In the genomic region with DNA sequence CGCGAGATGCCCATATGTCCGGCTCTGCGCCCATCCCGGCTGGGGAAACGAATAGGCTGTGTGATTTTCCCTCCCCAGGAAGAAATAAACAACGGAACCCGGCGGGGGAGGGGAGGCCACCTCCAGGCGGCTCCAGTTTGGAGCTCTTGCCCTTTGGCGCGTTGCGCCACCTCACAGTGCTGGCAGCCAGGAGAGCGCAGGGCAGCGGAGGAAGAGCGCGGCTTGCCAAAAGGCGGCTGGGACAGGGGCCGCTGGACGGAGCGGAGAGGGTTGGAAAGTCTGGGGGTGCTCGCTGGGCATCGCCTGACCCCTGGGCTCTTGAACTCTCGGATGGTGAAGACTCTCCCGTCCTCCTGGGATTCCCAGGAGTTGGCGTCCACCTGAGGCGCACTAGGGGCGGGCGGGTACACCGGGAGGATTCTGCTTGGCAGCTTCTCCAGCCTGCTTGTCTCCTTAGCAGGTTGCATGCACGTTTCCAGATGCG, we compare ENCODE assay signal across 20 cellular contexts. TPM values are rescaled to one million over a fixed set of nuclear protein-coding genes. Genes with fewer than 3 reads are reported as not detected.
"Had no signal": no experiment of that assay in that cellular context is flagged by ENCODE, and none has a peak within 500 bp of the region (broad histone marks: within the 10 kb centered on the region; RNA-seq: fewer than 3 reads in every experiment).

No MANE protein-coding gene starts in this region.

- H3K36me3 ChIP-seq: esophagus squamous epithelium, tibial artery had no signal

- H3K36me3 Mint-ChIP-seq: stimulated activated naive B cell treated with anti-CD40 and anti-IgM and Interleukin-4, amounts not matched to agents 10 μg/mL and 1 μg/mL and 100 μg/mL, for 72 hours had no signal

- H3K27ac Mint-ChIP-seq: activated CD4-positive, alpha-beta T cell treated with anti-CD3 and anti-CD28 coated beads, Interleukin-2, amount 10 ng/mL, durations not matched to agents 24 days and 14 days; activated CD8-positive, alpha-beta T cell treated with anti-CD3 and anti-CD28 coated beads, Interleukin-2, amount 10 ng/mL, durations not matched to agents 7 days and 5 days; activated naive CD8-positive, alpha-beta T cell; stimulated activated naive B cell treated with anti-CD40 and anti-IgM and Interleukin-4, amounts not matched to agents 10 μg/mL and 1 μg/mL and 100 μg/mL, for 72 hours; T-helper 2 cell treated with Interferon-gamma antibody and Interleukin-4, amounts not matched to agents 5 μg/mL and 100 μg/mL, for 36 hours had no signal

- DNase-seq: activated CD4-positive, alpha-beta T cell treated with anti-CD3 and anti-CD28 coated beads, Interleukin-2, amount 10 ng/mL, durations not matched to agents 24 days and 14 days; activated CD4-positive, CD25-positive, alpha-beta regulatory T cell; activated CD8-positive, alpha-beta memory T cell treated with anti-CD3 and anti-CD28 coated beads, Interleukin-2, amount 50 U/mL, for 4 hours; activated CD8-positive, alpha-beta T cell treated with anti-CD3 and anti-CD28 coated beads, Interleukin-2, amount 10 ng/mL, durations not matched to agents 7 days and 5 days; activated gamma-delta T cell treated with Interleukin-2 at 50 U/mL for 16 hours; amniotic stem cell; central memory CD4-positive, alpha-beta T cell; esophagus squamous epithelium; islet precursor cell; retina; stimulated activated CD4-positive, alpha-beta T cell treated with anti-CD3 and anti-CD28 coated beads, Interleukin-2, amount 100 ng/mL, for 48 hours; stimulated activated naive B cell treated with anti-CD40 and anti-IgM and Interleukin-4, amounts not matched to agents 10 μg/mL and 1 μg/mL and 100 μg/mL, for 72 hours; tibial artery had no signal

- FAIRE-seq: endothelial cell of umbilical vein, urothelium cell line had no signal

- H3K27ac ChIP-seq: coronary artery, esophagus squamous epithelium, tibial artery had no signal

- H3K9me3 ChIP-seq: esophagus squamous epithelium, tibial artery had no signal

- H3K4me3 Mint-ChIP-seq: activated CD4-positive, alpha-beta T cell treated with anti-CD3 and anti-CD28 coated beads, Interleukin-2, amount 10 ng/mL, durations not matched to agents 24 days and 14 days; activated CD8-positive, alpha-beta T cell treated with anti-CD3 and anti-CD28 coated beads, Interleukin-2, amount 10 ng/mL, durations not matched to agents 7 days and 5 days; activated naive CD8-positive, alpha-beta T cell; stimulated activated naive B cell treated with anti-CD40 and anti-IgM and Interleukin-4, amounts not matched to agents 10 μg/mL and 1 μg/mL and 100 μg/mL, for 72 hours; T-helper 2 cell treated with Interferon-gamma antibody and Interleukin-4, amounts not matched to agents 5 μg/mL and 100 μg/mL, for 36 hours had no signal

- H3K4me3 ChIP-seq: coronary artery, esophagus squamous epithelium, tibial artery had no signal

- ATAC-seq: activated CD8-positive, alpha-beta T cell treated with anti-CD3 and anti-CD28 coated beads, Interleukin-2, amount 10 ng/mL, durations not matched to agents 7 days and 5 days; stimulated activated naive B cell treated with anti-CD40 and anti-IgM and Interleukin-4, amounts not matched to agents 10 μg/mL and 1 μg/mL and 100 μg/mL, for 72 hours had no signal

- H3K9me3 Mint-ChIP-seq: activated CD4-positive, alpha-beta T cell treated with anti-CD3 and anti-CD28 coated beads, Interleukin-2, amount 10 ng/mL, durations not matched to agents 24 days and 14 days; stimulated activated naive B cell treated with anti-CD40 and anti-IgM and Interleukin-4, amounts not matched to agents 10 μg/mL and 1 μg/mL and 100 μg/mL, for 72 hours; T-helper 2 cell treated with Interferon-gamma antibody and Interleukin-4, amounts not matched to agents 5 μg/mL and 100 μg/mL, for 36 hours had no signal

RNA-seq across cellular contexts. Expression of a gene that starts 5.3 kb away (rescaled TPM):
- total RNA-seq: activated CD4-positive, alpha-beta T cell treated with anti-CD3 and anti-CD28 coated beads, Interleukin-2, amount 10 ng/mL, durations not matched to agents 24 days and 14 days; activated CD8-positive, alpha-beta T cell treated with anti-CD3 and anti-CD28 coated beads, Interleukin-2, amount 10 ng/mL, durations not matched to agents 7 days and 5 days; endothelial cell of umbilical vein; esophagus squamous epithelium; fibroblast of villous mesenchyme; lung microvascular endothelial cell had no signal
- polyA plus RNA-seq: endothelial cell of umbilical vein had no signal

RNA-seq across cellular contexts. Expression of a gene that starts 51.5 kb away (rescaled TPM):
- total RNA-seq: endothelial cell of umbilical vein, fibroblast of villous mesenchyme had no signal
